In genomic region chr14:32564591-32564990, GRCh38 we compare ENCODE assay signal across 12 cellular contexts.
DNase-seq lines count a peak whose midpoint lies in the region; ATAC-seq and TF ChIP-seq lines count a peak whose summit lies in the region.
"Had no signal": no experiment of that assay in that cellular context is flagged by ENCODE, and none has a peak within 500 bp of the region (broad histone marks: within the 10 kb centered on the region; RNA-seq: fewer than 3 reads in every experiment).

No MANE protein-coding gene starts in this region.

- no peaks in the 10 kb centered on the region for H3K9me3 Mint-ChIP-seq in activated T-helper 17 cell treated with anti-CD3 and anti-CD28 coated beads, Interleukin-2, amount 50 U/mL, for 72 hours
- no peaks in the 10 kb centered on the region for H3K9me3 Mint-ChIP-seq in activated CD4-positive, alpha-beta T cell treated with anti-CD3 and anti-CD28 coated beads, Interleukin-2, amount 10 ng/mL, durations not matched to agents 7 days and 5 days

- H3K4me3 ChIP-seq in left ventricle myocardium inferior (no peak overlapping the region), MM.1S (ENCODE audit: low read length) (no peak overlapping the region)

- H3K36me3 Mint-ChIP-seq in activated T-helper 17 cell treated with anti-CD3 and anti-CD28 coated beads, Interleukin-2, amount 50 U/mL, for 72 hours (ENCODE audit: low read depth): no peaks in the 10 kb centered on the region
- H3K36me3 Mint-ChIP-seq in activated CD4-positive, alpha-beta T cell treated with anti-CD3 and anti-CD28 coated beads, Interleukin-2, amount 10 ng/mL, durations not matched to agents 7 days and 5 days (ENCODE audit: low read depth): no peaks in the 10 kb centered on the region

- CTCF ChIA-PET in activated CD4-positive, alpha-beta T cell treated with anti-CD3 and anti-CD28 coated beads, Interleukin-2, amount 10 ng/mL, durations not matched to agents 7 days and 5 days (lab: Charles Lee): interaction anchor here (0.5 to 1.5 kb wide), 2 partner anchors 11 to 176 kb away, joined by 3 to 5 read pairs; no protein-coding TSS in a partner anchor

- peak overlapping the region; percentile 78 for H3K27ac Mint-ChIP-seq in activated T-helper 17 cell treated with anti-CD3 and anti-CD28 coated beads, Interleukin-2, amount 50 U/mL, for 72 hours
- H3K27ac Mint-ChIP-seq in activated CD4-positive, alpha-beta T cell treated with anti-CD3 and anti-CD28 coated beads, Interleukin-2, amount 10 ng/mL, durations not matched to agents 7 days and 5 days: no peak overlapping the region

- H3K79me2 ChIP-seq in MM.1S (ENCODE audit: low read length): no peaks in the 10 kb centered on the region

- H2AFZ ChIP-seq in MM.1S (ENCODE audit: low read length): no peak overlapping the region

- no peaks in the 10 kb centered on the region for H3K27me3 Mint-ChIP-seq in activated T-helper 17 cell treated with anti-CD3 and anti-CD28 coated beads, Interleukin-2, amount 50 U/mL, for 72 hours
- H3K27me3 Mint-ChIP-seq in activated CD4-positive, alpha-beta T cell treated with anti-CD3 and anti-CD28 coated beads, Interleukin-2, amount 10 ng/mL, durations not matched to agents 7 days and 5 days: peaks cover 10% of the 10 kb centered on the region

- H3K9me2 ChIP-seq in MM.1S (replicated peaks; ENCODE audit: insufficient read depth, low read length): no peaks in the 10 kb centered on the region

- DNase-seq in left ventricle myocardium inferior (no peak), cardiac septum (ENCODE audit: low spot score) (no peak), medulla oblongata (ENCODE audit: extremely low spot score) (peak; percentile 38), COLO829 (ENCODE audit: low spot score) (no peak), iPS-NIHi7 (ENCODE audit: extremely low spot score) (no peak), MM.1S (no peak)
- DNase-seq in activated CD4-positive, alpha-beta T cell treated with anti-CD3 and anti-CD28 coated beads, Interleukin-2, amount 10 ng/mL, durations not matched to agents 7 days and 5 days: no peak
- DNase-seq: activated naive CD4-positive, alpha-beta T cell treated with Interleukin-2 at 50 U/mL for 16 hours; NCI-H510A; stimulated activated CD4-positive, alpha-beta T cell treated with anti-CD3 and anti-CD28 coated beads, Interleukin-4, amount 100 ng/mL, for 24 hours had no signal

- H3K9me3 ChIP-seq in left ventricle myocardium inferior (replicated peaks): no peaks in the 10 kb centered on the region
- H3K9me3 ChIP-seq in MM.1S (replicated peaks; ENCODE audit: insufficient read depth, low read length): no peaks in the 10 kb centered on the region

- H3K4me1 Mint-ChIP-seq in activated T-helper 17 cell treated with anti-CD3 and anti-CD28 coated beads, Interleukin-2, amount 50 U/mL, for 72 hours: peaks cover 19% of the 10 kb centered on the region
- H3K4me1 Mint-ChIP-seq in activated CD4-positive, alpha-beta T cell treated with anti-CD3 and anti-CD28 coated beads, Interleukin-2, amount 10 ng/mL, durations not matched to agents 7 days and 5 days: peaks cover 15% of the 10 kb centered on the region

- H3K4me2 ChIP-seq in MM.1S (ENCODE audit: low read depth, low read length): no peak overlapping the region

- H3K27ac ChIP-seq in left ventricle myocardium inferior (replicated peaks) (peak overlapping the region; percentile 62), MM.1S (ENCODE audit: low read length) (no peak overlapping the region)
- H3K27ac ChIP-seq: C4-2B had no signal

- peak overlapping the region; percentile 18 for H3K4me3 Mint-ChIP-seq in activated T-helper 17 cell treated with anti-CD3 and anti-CD28 coated beads, Interleukin-2, amount 50 U/mL, for 72 hours
- H3K4me3 Mint-ChIP-seq in activated CD4-positive, alpha-beta T cell treated with anti-CD3 and anti-CD28 coated beads, Interleukin-2, amount 10 ng/mL, durations not matched to agents 7 days and 5 days: no peak overlapping the region

- H3K27me3 ChIP-seq in left ventricle myocardium inferior (ENCODE audit: low read depth) (no peaks in the 10 kb centered on the region), MM.1S (replicated peaks; ENCODE audit: insufficient read depth, low read length) (no peaks in the 10 kb centered on the region)

- intact Hi-C loops in left ventricle myocardium inferior (cut with micrococcal nuclease): no loop called here
- intact Hi-C loops in cardiac septum (cut with DNase I): no loop called here

- TF ChIP-seq CTCF in left ventricle myocardium inferior (IDR thresholded peaks at IDR 0.05; ENCODE audit: borderline replicate concordance) (no peak), MM.1S (IDR thresholded peaks at IDR 0.05; ENCODE audit: low read length) (no peak)

- H3K9ac ChIP-seq in MM.1S (ENCODE audit: low read length): no peak overlapping the region

- no peaks in the 10 kb centered on the region for H3F3A ChIP-seq in MM.1S (ENCODE audit: insufficient read depth, low read length)

- POLR2A ChIA-PET in activated CD4-positive, alpha-beta T cell treated with anti-CD3 and anti-CD28 coated beads, Interleukin-2, amount 10 ng/mL, durations not matched to agents 7 days and 5 days (lab: Charles Lee): no interaction called here

- H4K20me1 ChIP-seq in MM.1S (ENCODE audit: insufficient read depth, low read length): no peaks in the 10 kb centered on the region

- no peaks in the 10 kb centered on the region for H3K36me3 ChIP-seq in left ventricle myocardium inferior
- H3K36me3 ChIP-seq in MM.1S (replicated peaks; ENCODE audit: insufficient read depth, low read length): no peaks in the 10 kb centered on the region

- peak; percentile 23 for ATAC-seq in activated T-helper 17 cell treated with anti-CD3 and anti-CD28 coated beads, Interleukin-2, amount 50 U/mL, for 72 hours (replicated peaks)

- H3K4me1 ChIP-seq in left ventricle myocardium inferior (peaks cover 49% of the 10 kb centered on the region), MM.1S (ENCODE audit: low read length) (0 out of 2 replicates have a peak, but pooled peaks cover 4% of the 10 kb centered on the region)
